1 cellular context compared by ENCODE assay signal in the genomic region with DNA sequence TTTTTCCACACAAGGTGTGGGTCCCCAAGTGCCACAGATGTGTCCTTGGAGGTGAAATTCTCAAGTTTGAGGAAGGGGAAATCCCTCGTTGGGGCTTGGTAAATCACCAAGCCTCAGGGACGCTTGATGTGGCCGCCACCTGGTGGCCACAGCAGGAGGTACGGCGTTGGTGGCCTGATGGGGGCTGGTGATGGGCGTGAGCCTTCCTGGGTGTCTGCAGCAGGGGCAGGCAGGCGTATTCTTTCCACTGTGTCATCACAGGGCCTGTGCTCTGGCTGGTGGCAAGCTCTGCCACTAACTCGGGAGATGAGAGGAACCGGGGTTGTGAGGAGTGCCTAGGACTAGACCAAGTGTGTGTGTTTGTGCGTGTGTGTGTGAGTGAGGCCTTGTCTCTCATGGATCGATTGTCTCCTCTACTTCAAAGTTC.
A peak's percentile ranks its signal among the peaks of the same experiment; 100 is the strongest.
TF ChIP-seq lines count a peak whose summit lies in the region.

No MANE protein-coding gene starts in this region.

TF ChIP-seq in HepG2, 621 proteins besides CTCF, POLR2A, EP300 and RAD21 (continues in another document):
- TF ChIP-seq, protein P1, sequence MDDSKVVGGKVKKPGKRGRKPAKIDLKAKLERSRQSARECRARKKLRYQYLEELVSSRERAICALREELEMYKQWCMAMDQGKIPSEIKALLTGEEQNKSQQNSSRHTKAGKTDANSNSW (CRISPR knock-in tag; IDR thresholded peaks at IDR 0.05; ENCODE audit: borderline replicate concordance), result no peak
- TF ChIP-seq NRL (CRISPR knock-in tag; IDR thresholded peaks at IDR 0.05; ENCODE audit: borderline replicate concordance), result no peak
- TF ChIP-seq ZNF782 (CRISPR knock-in tag; IDR thresholded peaks at IDR 0.05; ENCODE audit: borderline replicate concordance), result 0 out of 2 replicates have a peak, but pooled peaks have one; percentile 46
- TF ChIP-seq, protein P2, sequence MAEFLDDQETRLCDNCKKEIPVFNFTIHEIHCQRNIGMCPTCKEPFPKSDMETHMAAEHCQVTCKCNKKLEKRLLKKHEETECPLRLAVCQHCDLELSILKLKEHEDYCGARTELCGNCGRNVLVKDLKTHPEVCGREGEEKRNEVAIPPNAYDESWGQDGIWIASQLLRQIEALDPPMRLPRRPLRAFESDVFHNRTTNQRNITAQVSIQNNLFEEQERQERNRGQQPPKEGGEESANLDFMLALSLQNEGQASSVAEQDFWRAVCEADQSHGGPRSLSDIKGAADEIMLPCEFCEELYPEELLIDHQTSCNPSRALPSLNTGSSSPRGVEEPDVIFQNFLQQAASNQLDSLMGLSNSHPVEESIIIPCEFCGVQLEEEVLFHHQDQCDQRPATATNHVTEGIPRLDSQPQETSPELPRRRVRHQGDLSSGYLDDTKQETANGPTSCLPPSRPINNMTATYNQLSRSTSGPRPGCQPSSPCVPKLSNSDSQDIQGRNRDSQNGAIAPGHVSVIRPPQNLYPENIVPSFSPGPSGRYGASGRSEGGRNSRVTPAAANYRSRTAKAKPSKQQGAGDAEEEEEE (CRISPR knock-in tag; IDR thresholded peaks at IDR 0.05; ENCODE audit: borderline replicate concordance), result no peak
- TF ChIP-seq FOXA1 (IDR thresholded peaks at IDR 0.05), result no peak
- peak; percentile 29; the same call in 1 of the 2 replicates for TF ChIP-seq FOXA1 (CRISPR knock-in tag; IDR thresholded peaks at IDR 0.05)
- no peak for TF ChIP-seq ETV6 (CRISPR knock-in tag; conservative IDR thresholded peaks at IDR 0.05)
- TF ChIP-seq, protein P3, sequence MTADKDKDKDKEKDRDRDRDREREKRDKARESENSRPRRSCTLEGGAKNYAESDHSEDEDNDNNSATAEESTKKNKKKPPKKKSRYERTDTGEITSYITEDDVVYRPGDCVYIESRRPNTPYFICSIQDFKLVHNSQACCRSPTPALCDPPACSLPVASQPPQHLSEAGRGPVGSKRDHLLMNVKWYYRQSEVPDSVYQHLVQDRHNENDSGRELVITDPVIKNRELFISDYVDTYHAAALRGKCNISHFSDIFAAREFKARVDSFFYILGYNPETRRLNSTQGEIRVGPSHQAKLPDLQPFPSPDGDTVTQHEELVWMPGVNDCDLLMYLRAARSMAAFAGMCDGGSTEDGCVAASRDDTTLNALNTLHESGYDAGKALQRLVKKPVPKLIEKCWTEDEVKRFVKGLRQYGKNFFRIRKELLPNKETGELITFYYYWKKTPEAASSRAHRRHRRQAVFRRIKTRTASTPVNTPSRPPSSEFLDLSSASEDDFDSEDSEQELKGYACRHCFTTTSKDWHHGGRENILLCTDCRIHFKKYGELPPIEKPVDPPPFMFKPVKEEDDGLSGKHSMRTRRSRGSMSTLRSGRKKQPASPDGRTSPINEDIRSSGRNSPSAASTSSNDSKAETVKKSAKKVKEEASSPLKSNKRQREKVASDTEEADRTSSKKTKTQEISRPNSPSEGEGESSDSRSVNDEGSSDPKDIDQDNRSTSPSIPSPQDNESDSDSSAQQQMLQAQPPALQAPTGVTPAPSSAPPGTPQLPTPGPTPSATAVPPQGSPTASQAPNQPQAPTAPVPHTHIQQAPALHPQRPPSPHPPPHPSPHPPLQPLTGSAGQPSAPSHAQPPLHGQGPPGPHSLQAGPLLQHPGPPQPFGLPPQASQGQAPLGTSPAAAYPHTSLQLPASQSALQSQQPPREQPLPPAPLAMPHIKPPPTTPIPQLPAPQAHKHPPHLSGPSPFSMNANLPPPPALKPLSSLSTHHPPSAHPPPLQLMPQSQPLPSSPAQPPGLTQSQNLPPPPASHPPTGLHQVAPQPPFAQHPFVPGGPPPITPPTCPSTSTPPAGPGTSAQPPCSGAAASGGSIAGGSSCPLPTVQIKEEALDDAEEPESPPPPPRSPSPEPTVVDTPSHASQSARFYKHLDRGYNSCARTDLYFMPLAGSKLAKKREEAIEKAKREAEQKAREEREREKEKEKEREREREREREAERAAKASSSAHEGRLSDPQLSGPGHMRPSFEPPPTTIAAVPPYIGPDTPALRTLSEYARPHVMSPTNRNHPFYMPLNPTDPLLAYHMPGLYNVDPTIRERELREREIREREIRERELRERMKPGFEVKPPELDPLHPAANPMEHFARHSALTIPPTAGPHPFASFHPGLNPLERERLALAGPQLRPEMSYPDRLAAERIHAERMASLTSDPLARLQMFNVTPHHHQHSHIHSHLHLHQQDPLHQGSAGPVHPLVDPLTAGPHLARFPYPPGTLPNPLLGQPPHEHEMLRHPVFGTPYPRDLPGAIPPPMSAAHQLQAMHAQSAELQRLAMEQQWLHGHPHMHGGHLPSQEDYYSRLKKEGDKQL (CRISPR knock-in tag; IDR thresholded peaks at IDR 0.05; ENCODE audit: low read depth), result no peak
- 0 out of 2 replicates have a peak, but pooled peaks have one; percentile 21 for TF ChIP-seq ZNF317 (CRISPR knock-in tag; IDR thresholded peaks at IDR 0.05)
- TF ChIP-seq NFKB2 (CRISPR knock-in tag; IDR thresholded peaks at IDR 0.05; ENCODE audit: borderline replicate concordance), result peak; percentile 17; the same call in 1 of the 2 replicates
- TF ChIP-seq, protein P4, sequence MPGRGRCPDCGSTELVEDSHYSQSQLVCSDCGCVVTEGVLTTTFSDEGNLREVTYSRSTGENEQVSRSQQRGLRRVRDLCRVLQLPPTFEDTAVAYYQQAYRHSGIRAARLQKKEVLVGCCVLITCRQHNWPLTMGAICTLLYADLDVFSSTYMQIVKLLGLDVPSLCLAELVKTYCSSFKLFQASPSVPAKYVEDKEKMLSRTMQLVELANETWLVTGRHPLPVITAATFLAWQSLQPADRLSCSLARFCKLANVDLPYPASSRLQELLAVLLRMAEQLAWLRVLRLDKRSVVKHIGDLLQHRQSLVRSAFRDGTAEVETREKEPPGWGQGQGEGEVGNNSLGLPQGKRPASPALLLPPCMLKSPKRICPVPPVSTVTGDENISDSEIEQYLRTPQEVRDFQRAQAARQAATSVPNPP (CRISPR knock-in tag; IDR thresholded peaks at IDR 0.05), result no peak
- TF ChIP-seq YEATS2 (CRISPR knock-in tag; IDR thresholded peaks at IDR 0.05; ENCODE audit: borderline replicate concordance), result 0 out of 2 replicates have a peak, but pooled peaks have one; percentile 39
- TF ChIP-seq ZNF160 (CRISPR knock-in tag; IDR thresholded peaks at IDR 0.05), result no peak
- no peak for TF ChIP-seq FOSL1 (CRISPR knock-in tag; IDR thresholded peaks at IDR 0.05; ENCODE audit: borderline replicate concordance)
- TF ChIP-seq JUN (CRISPR knock-in tag; IDR thresholded peaks at IDR 0.05), result peak; percentile 39; the same call in 1 of the 2 replicates
- TF ChIP-seq CHD4 (IDR thresholded peaks at IDR 0.05; ENCODE audit: borderline replicate concordance, low read length), result no peak
- TF ChIP-seq REL (CRISPR knock-in tag; conservative IDR thresholded peaks at IDR 0.05), result no peak
- no peak for TF ChIP-seq ZFAT (CRISPR knock-in tag; conservative IDR thresholded peaks at IDR 0.05)
- no peak for TF ChIP-seq ZNF773 (CRISPR knock-in tag; IDR thresholded peaks at IDR 0.05; ENCODE audit: borderline replicate concordance)
- peak; percentile 81; the same call in 1 of the 2 replicates for TF ChIP-seq ZNF737 (CRISPR knock-in tag; IDR thresholded peaks at IDR 0.05; ENCODE audit: borderline replicate concordance)
- TF ChIP-seq, protein P5, sequence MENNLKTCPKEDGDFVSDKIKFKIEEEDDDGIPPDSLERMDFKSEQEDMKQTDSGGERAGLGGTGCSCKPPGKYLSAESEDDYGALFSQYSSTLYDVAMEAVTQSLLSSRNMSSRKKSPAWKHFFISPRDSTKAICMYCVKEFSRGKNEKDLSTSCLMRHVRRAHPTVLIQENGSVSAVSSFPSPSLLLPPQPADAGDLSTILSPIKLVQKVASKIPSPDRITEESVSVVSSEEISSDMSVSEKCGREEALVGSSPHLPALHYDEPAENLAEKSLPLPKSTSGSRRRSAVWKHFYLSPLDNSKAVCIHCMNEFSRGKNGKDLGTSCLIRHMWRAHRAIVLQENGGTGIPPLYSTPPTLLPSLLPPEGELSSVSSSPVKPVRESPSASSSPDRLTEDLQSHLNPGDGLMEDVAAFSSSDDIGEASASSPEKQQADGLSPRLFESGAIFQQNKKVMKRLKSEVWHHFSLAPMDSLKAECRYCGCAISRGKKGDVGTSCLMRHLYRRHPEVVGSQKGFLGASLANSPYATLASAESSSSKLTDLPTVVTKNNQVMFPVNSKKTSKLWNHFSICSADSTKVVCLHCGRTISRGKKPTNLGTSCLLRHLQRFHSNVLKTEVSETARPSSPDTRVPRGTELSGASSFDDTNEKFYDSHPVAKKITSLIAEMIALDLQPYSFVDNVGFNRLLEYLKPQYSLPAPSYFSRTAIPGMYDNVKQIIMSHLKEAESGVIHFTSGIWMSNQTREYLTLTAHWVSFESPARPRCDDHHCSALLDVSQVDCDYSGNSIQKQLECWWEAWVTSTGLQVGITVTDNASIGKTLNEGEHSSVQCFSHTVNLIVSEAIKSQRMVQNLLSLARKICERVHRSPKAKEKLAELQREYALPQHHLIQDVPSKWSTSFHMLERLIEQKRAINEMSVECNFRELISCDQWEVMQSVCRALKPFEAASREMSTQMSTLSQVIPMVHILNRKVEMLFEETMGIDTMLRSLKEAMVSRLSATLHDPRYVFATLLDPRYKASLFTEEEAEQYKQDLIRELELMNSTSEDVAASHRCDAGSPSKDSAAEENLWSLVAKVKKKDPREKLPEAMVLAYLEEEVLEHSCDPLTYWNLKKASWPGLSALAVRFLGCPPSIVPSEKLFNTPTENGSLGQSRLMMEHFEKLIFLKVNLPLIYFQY (CRISPR knock-in tag; IDR thresholded peaks at IDR 0.05; ENCODE audit: borderline replicate concordance), result no peak
- TF ChIP-seq ZNF326 (CRISPR knock-in tag; IDR thresholded peaks at IDR 0.05; ENCODE audit: borderline replicate concordance), result no peak
- no peak for TF ChIP-seq ZFP41 (CRISPR knock-in tag; IDR thresholded peaks at IDR 0.05; ENCODE audit: borderline replicate concordance)
- peak; percentile 74 for TF ChIP-seq ZBTB38 (CRISPR knock-in tag; IDR thresholded peaks at IDR 0.05)
- no peak for TF ChIP-seq ZNF891 (CRISPR knock-in tag; IDR thresholded peaks at IDR 0.05)
- no peak for TF ChIP-seq ZNF839 (CRISPR knock-in tag; IDR thresholded peaks at IDR 0.05; ENCODE audit: borderline replicate concordance)
- TF ChIP-seq NPAS2 (CRISPR knock-in tag; IDR thresholded peaks at IDR 0.05; ENCODE audit: borderline replicate concordance), result no peak
- TF ChIP-seq ERF (CRISPR knock-in tag; IDR thresholded peaks at IDR 0.05), result 0 out of 2 replicates have a peak, but pooled peaks have one; percentile 35
- TF ChIP-seq, protein P6, sequence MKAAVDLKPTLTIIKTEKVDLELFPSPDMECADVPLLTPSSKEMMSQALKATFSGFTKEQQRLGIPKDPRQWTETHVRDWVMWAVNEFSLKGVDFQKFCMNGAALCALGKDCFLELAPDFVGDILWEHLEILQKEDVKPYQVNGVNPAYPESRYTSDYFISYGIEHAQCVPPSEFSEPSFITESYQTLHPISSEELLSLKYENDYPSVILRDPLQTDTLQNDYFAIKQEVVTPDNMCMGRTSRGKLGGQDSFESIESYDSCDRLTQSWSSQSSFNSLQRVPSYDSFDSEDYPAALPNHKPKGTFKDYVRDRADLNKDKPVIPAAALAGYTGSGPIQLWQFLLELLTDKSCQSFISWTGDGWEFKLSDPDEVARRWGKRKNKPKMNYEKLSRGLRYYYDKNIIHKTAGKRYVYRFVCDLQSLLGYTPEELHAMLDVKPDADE (CRISPR knock-in tag; IDR thresholded peaks at IDR 0.05), result no peak
- TF ChIP-seq HMG20A (CRISPR knock-in tag; IDR thresholded peaks at IDR 0.05; ENCODE audit: borderline replicate concordance), result no peak
- peak; percentile 91 for TF ChIP-seq XRCC5 (optimal IDR thresholded peaks at IDR 0.05; ENCODE audit: low read length)
- TF ChIP-seq, protein P7, sequence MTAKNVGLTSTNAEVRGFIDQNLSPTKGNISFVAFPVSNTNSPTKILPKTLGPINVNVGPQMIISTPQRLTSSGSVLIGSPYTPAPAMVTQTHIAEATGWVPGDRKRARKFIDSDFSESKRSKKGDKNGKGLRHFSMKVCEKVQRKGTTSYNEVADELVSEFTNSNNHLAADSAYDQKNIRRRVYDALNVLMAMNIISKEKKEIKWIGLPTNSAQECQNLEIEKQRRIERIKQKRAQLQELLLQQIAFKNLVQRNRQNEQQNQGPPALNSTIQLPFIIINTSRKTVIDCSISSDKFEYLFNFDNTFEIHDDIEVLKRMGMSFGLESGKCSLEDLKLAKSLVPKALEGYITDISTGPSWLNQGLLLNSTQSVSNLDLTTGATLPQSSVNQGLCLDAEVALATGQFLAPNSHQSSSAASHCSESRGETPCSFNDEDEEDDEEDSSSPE (CRISPR knock-in tag; IDR thresholded peaks at IDR 0.05), result no peak
- TF ChIP-seq MAFK (conservative IDR thresholded peaks at IDR 0.05 in 1 of 2, IDR thresholded peaks at IDR 0.05 in 1 of 2; ENCODE audit: low read length in 2 of 2), result no peak
- no peak for TF ChIP-seq ZNF562 (CRISPR knock-in tag; IDR thresholded peaks at IDR 0.05; ENCODE audit: borderline replicate concordance)
- TF ChIP-seq PAF1 (CRISPR knock-in tag; IDR thresholded peaks at IDR 0.05), result no peak
- 0 out of 2 replicates have a peak, but pooled peaks have one; percentile 62 for TF ChIP-seq SRY (CRISPR knock-in tag; IDR thresholded peaks at IDR 0.05)
- TF ChIP-seq MEIS2 (CRISPR knock-in tag; IDR thresholded peaks at IDR 0.05), result no peak
- TF ChIP-seq ZFY (CRISPR knock-in tag; IDR thresholded peaks at IDR 0.05), result peak; percentile 36; the same call in 1 of the 2 replicates
- no peak for TF ChIP-seq CREB1 (IDR thresholded peaks at IDR 0.05)
- no peak for TF ChIP-seq CREB1 (CRISPR knock-in tag; IDR thresholded peaks at IDR 0.05)
- TF ChIP-seq ZNF709 (CRISPR knock-in tag; IDR thresholded peaks at IDR 0.05), result no peak
- TF ChIP-seq ZNF703 (CRISPR knock-in tag; IDR thresholded peaks at IDR 0.05; ENCODE audit: borderline replicate concordance), result no peak
- TF ChIP-seq EEA1 (CRISPR knock-in tag; IDR thresholded peaks at IDR 0.05; ENCODE audit: borderline replicate concordance), result no peak
- TF ChIP-seq NCOA2 (CRISPR knock-in tag; IDR thresholded peaks at IDR 0.05), result no peak
- TF ChIP-seq HCFC1 (IDR thresholded peaks at IDR 0.05; ENCODE audit: low read depth, low read length), result no peak
- TF ChIP-seq SAP130 (CRISPR knock-in tag; IDR thresholded peaks at IDR 0.05; ENCODE audit: low read depth), result 0 out of 2 replicates have a peak, but pooled peaks have one; percentile 40
- TF ChIP-seq IRF2 (CRISPR knock-in tag; IDR thresholded peaks at IDR 0.05), result peak; percentile 55; the same call in 1 of the 2 replicates
- TF ChIP-seq REPIN1 (CRISPR knock-in tag; IDR thresholded peaks at IDR 0.05; ENCODE audit: borderline replicate concordance, low read depth), result peak; percentile 71; the same call in 1 of the 2 replicates
- TF ChIP-seq, protein P8, sequence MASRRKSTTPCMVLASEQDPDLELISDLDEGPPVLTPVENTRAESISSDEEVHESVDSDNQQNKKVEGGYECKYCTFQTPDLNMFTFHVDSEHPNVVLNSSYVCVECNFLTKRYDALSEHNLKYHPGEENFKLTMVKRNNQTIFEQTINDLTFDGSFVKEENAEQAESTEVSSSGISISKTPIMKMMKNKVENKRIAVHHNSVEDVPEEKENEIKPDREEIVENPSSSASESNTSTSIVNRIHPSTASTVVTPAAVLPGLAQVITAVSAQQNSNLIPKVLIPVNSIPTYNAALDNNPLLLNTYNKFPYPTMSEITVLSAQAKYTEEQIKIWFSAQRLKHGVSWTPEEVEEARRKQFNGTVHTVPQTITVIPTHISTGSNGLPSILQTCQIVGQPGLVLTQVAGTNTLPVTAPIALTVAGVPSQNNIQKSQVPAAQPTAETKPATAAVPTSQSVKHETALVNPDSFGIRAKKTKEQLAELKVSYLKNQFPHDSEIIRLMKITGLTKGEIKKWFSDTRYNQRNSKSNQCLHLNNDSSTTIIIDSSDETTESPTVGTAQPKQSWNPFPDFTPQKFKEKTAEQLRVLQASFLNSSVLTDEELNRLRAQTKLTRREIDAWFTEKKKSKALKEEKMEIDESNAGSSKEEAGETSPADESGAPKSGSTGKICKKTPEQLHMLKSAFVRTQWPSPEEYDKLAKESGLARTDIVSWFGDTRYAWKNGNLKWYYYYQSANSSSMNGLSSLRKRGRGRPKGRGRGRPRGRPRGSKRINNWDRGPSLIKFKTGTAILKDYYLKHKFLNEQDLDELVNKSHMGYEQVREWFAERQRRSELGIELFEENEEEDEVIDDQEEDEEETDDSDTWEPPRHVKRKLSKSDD (CRISPR knock-in tag; IDR thresholded peaks at IDR 0.05; ENCODE audit: low read depth), result no peak
